ENCODE assay signal across 17 cellular contexts in genomic region chr14:104499784-104500496, GRCh38.
DNase-seq lines count a peak whose midpoint lies in the region; ATAC-seq, FAIRE-seq and TF ChIP-seq lines count a peak whose summit lies in the region.
"Had no signal": no experiment of that assay in that cellular context is flagged by ENCODE, and none has a peak within 500 bp of the region (broad histone marks: within the 10 kb centered on the region; RNA-seq: fewer than 3 reads in every experiment).

No MANE protein-coding gene starts in this region.

- no peak overlapping the region for H4K91ac ChIP-seq in H1 (replicated peaks; ENCODE audit: insufficient read length, low read length)

- H3K27ac ChIP-seq in H1 (ENCODE audit: low read depth, low read length), result no peak overlapping the region
- H3K27ac ChIP-seq: 22Rv1 had no signal

- no peaks in the 10 kb centered on the region for H3K79me1 ChIP-seq in H1 (ENCODE audit: low read depth, low read length)

- no peak for FAIRE-seq in H1 (lab: Jason Lieb, UNC)
- FAIRE-seq: GM18507, HTR-8/SVneo had no signal

- H3K23ac ChIP-seq in H1 (ENCODE audit: insufficient read length), result no peak overlapping the region

- H3K9me3 ChIP-seq in H1 (ENCODE audit: insufficient read depth in 2 of 2, low read depth in 1 of 2, low read length in 1 of 2), result no peaks in the 10 kb centered on the region; a peak in 1 of 4 replicates

- no peak overlapping the region for H2BK15ac ChIP-seq in H1 (ENCODE audit: low read length)

- H3K18ac ChIP-seq in H1 (ENCODE audit: extremely low read depth, low read length), result no peak overlapping the region; the same call in 1 of the 2 replicates

- H4K5ac ChIP-seq in H1 (ENCODE audit: insufficient read length, low read depth, low read length), result no peak overlapping the region

- H3K23me2 ChIP-seq in H1 (ENCODE audit: low read depth, low read length), result no peaks in the 10 kb centered on the region

- no peaks in the 10 kb centered on the region for H3K4me1 ChIP-seq in H1 (replicated peaks in 1 of 4; ENCODE audit: control insufficient read depth in 3 of 4, insufficient read depth in 4 of 4, low read length in 3 of 4)

- no peak for ATAC-seq in GM19324 (IDR thresholded peaks at IDR 0.05; ENCODE audit: low FRiP score, unreplicated experiment)

- no peak overlapping the region for H2BK20ac ChIP-seq in H1 (ENCODE audit: low read length)

- CTCF ChIA-PET in activated CD4-positive, alpha-beta memory T cell treated with anti-CD3 and anti-CD28 coated beads, Interleukin-2, amount 10 ng/mL, durations not matched to agents 7 days and 5 days (lab: Charles Lee), result no interaction called here
- CTCF ChIA-PET in activated CD4-positive, alpha-beta memory T cell treated with anti-CD3 and anti-CD28 coated beads for 36 hours (lab: Charles Lee), result no interaction called here
- CTCF ChIA-PET in H1 (lab: Charles Lee; ENCODE audit: partially characterized antibody), result interaction anchor here (0.9 to 1.2 kb wide), 4 partner anchors 9 to 526 kb away, joined by 3 to 4 read pairs (median 3); no protein-coding TSS in a partner anchor

- no peaks in the 10 kb centered on the region for H3K36me3 ChIP-seq in H1 (ENCODE audit: control insufficient read depth in 2 of 4, insufficient read depth in 4 of 4, low read length in 3 of 4)

- no peak for TF ChIP-seq RAD21 in H1 (IDR thresholded peaks at IDR 0.05 in 1 of 2, conservative IDR thresholded peaks at IDR 0.05 in 1 of 2; ENCODE audit: low read depth in 2 of 2, low read length in 2 of 2)

- H3K27ac Mint-ChIP-seq in activated CD4-positive, alpha-beta memory T cell treated with anti-CD3 and anti-CD28 coated beads, Interleukin-2, amount 10 ng/mL, durations not matched to agents 7 days and 5 days, result no peak overlapping the region
- H3K27ac Mint-ChIP-seq in activated CD4-positive, alpha-beta memory T cell treated with anti-CD3 and anti-CD28 coated beads for 36 hours, result no peak overlapping the region
- H3K27ac Mint-ChIP-seq in neural crest cell (ENCODE audit: unreplicated experiment), result peak overlapping the region; percentile 50
- H3K27ac Mint-ChIP-seq in type B pancreatic cell, result no peak overlapping the region

- no peak overlapping the region for H3K4me3 Mint-ChIP-seq in activated CD4-positive, alpha-beta memory T cell treated with anti-CD3 and anti-CD28 coated beads, Interleukin-2, amount 10 ng/mL, durations not matched to agents 7 days and 5 days
- no peak overlapping the region for H3K4me3 Mint-ChIP-seq in activated CD4-positive, alpha-beta memory T cell treated with anti-CD3 and anti-CD28 coated beads for 36 hours
- H3K4me3 Mint-ChIP-seq in neural crest cell, result no peak overlapping the region
- no peak overlapping the region for H3K4me3 Mint-ChIP-seq in type B pancreatic cell

- 75% methylated on average over 6 of the region's 8 CpGs; no CpG with 5 or more reads in 1 of the 2 experiments for WGBS in H1 (ENCODE audit: extremely low coverage in 1 of 2, insufficient coverage in 1 of 2, insufficient read length in 1 of 2, insufficient replicate concordance in 2 of 2, low coverage in 1 of 2, low lambda C conversion rate in 2 of 2, missing lambda C conversion rate in 1 of 2), 2 experiments

- no peaks in the 10 kb centered on the region for H4K20me1 ChIP-seq in H1 (replicated peaks in 1 of 2; ENCODE audit: control insufficient read depth in 1 of 2, insufficient read depth in 2 of 2, low read length in 2 of 2)

- no peaks in the 10 kb centered on the region for H3K9me3 Mint-ChIP-seq in activated CD4-positive, alpha-beta memory T cell treated with anti-CD3 and anti-CD28 coated beads, Interleukin-2, amount 10 ng/mL, durations not matched to agents 7 days and 5 days
- peaks cover 29% of the 10 kb centered on the region for H3K9me3 Mint-ChIP-seq in activated CD4-positive, alpha-beta memory T cell treated with anti-CD3 and anti-CD28 coated beads for 36 hours
- H3K9me3 Mint-ChIP-seq in neural crest cell, result peaks cover 7% of the 10 kb centered on the region
- H3K9me3 Mint-ChIP-seq in type B pancreatic cell, result peaks cover 11% of the 10 kb centered on the region

- H3K9ac ChIP-seq in H1 (replicated peaks in 1 of 4; ENCODE audit: extremely low read depth in 1 of 4, low read depth in 3 of 4, low read length in 3 of 4), result no peak overlapping the region

- no peak overlapping the region for H2AFZ ChIP-seq in H1 (ENCODE audit: low read length)

- no peaks in the 10 kb centered on the region for H3K4me1 Mint-ChIP-seq in activated CD4-positive, alpha-beta memory T cell treated with anti-CD3 and anti-CD28 coated beads, Interleukin-2, amount 10 ng/mL, durations not matched to agents 7 days and 5 days
- no peaks in the 10 kb centered on the region for H3K4me1 Mint-ChIP-seq in activated CD4-positive, alpha-beta memory T cell treated with anti-CD3 and anti-CD28 coated beads for 36 hours (ENCODE audit: low read depth)
- H3K4me1 Mint-ChIP-seq in neural crest cell, result peaks cover 4% of the 10 kb centered on the region
- H3K4me1 Mint-ChIP-seq in type B pancreatic cell (ENCODE audit: unreplicated experiment), result no peaks in the 10 kb centered on the region

- no peak overlapping the region for H3K4ac ChIP-seq in H1 (replicated peaks; ENCODE audit: insufficient read length, low read depth, low read length)

- intact Hi-C loops in activated CD4-positive, alpha-beta memory T cell treated with anti-CD3 and anti-CD28 coated beads for 36 hours (cut with micrococcal nuclease), result no loop called here

- H3K56ac ChIP-seq in H1 (replicated peaks; ENCODE audit: insufficient read length, low read depth, low read length), result no peak overlapping the region

- TF ChIP-seq EP300 in H1 (IDR thresholded peaks at IDR 0.05; ENCODE audit: borderline replicate concordance in 1 of 2, low read depth in 2 of 2, low read length in 2 of 2), result no peak

- peak overlapping the region; percentile 59; the same call in 1 of the 2 replicates for H4K8ac ChIP-seq in H1 (ENCODE audit: extremely low read depth, insufficient read depth, low read length)

- H3K36me3 Mint-ChIP-seq in activated CD4-positive, alpha-beta memory T cell treated with anti-CD3 and anti-CD28 coated beads, Interleukin-2, amount 10 ng/mL, durations not matched to agents 7 days and 5 days (ENCODE audit: low read depth), result no peaks in the 10 kb centered on the region
- peaks cover 3% of the 10 kb centered on the region for H3K36me3 Mint-ChIP-seq in activated CD4-positive, alpha-beta memory T cell treated with anti-CD3 and anti-CD28 coated beads for 36 hours
- H3K36me3 Mint-ChIP-seq in neural crest cell (ENCODE audit: low read depth), result peaks cover 4% of the 10 kb centered on the region
- no peaks in the 10 kb centered on the region for H3K36me3 Mint-ChIP-seq in type B pancreatic cell

- H2BK120ac ChIP-seq in H1 (replicated peaks; ENCODE audit: low read depth, low read length), result no peak overlapping the region

- peak; percentile 12 for DNase-seq in activated CD4-positive, alpha-beta memory T cell treated with anti-CD3 and anti-CD28 coated beads, Interleukin-2, amount 10 ng/mL, durations not matched to agents 7 days and 5 days
- DNase-seq in activated CD4-positive, alpha-beta memory T cell treated with anti-CD3 and anti-CD28 coated beads for 36 hours, result no peak
- DNase-seq in H1 (ENCODE audit: low read depth in 1 of 2, low spot score in 2 of 2) (peak in 1 of 2 experiments; percentile 35), neural crest cell (ENCODE audit: low read depth, low spot score) (no peak), type B pancreatic cell (ENCODE audit: extremely low spot score, unreplicated experiment) (peak; percentile 50), ureter (ENCODE audit: low spot score) (no peak), midbrain (lab: John Stamatoyannopoulos, UW) (no peak)
- DNase-seq: C1 segment of cervical spinal cord, MV-4-11, NCI-H1417 treated with DMSO at 0.1 percent for 48 hours, NCI-H2029, NCI-H82, SIG-M5 had no signal

- no peak overlapping the region for H2AK5ac ChIP-seq in H1 (ENCODE audit: low read depth, low read length)

- no peak overlapping the region for H2BK12ac ChIP-seq in H1 (ENCODE audit: low read depth, low read length)

- no peaks in the 10 kb centered on the region for H3K27me3 ChIP-seq in H1 (replicated peaks in 1 of 4; ENCODE audit: control insufficient read depth in 3 of 4, extremely low read depth in 1 of 4, insufficient read depth in 3 of 4, low read length in 3 of 4)

- peaks cover 1% of the 10 kb centered on the region for H3K27me3 Mint-ChIP-seq in activated CD4-positive, alpha-beta memory T cell treated with anti-CD3 and anti-CD28 coated beads, Interleukin-2, amount 10 ng/mL, durations not matched to agents 7 days and 5 days
- H3K27me3 Mint-ChIP-seq in activated CD4-positive, alpha-beta memory T cell treated with anti-CD3 and anti-CD28 coated beads for 36 hours, result peaks cover 5% of the 10 kb centered on the region
- H3K27me3 Mint-ChIP-seq in neural crest cell (ENCODE audit: low read depth), result peaks cover 11% of the 10 kb centered on the region
- H3K27me3 Mint-ChIP-seq in type B pancreatic cell, result peaks cover 18% of the 10 kb centered on the region

- TF ChIP-seq CTCF in H1 (IDR thresholded peaks at IDR 0.05; ENCODE audit: control extremely low read depth in 1 of 3, insufficient read depth in 1 of 3, low read depth in 1 of 3, low read length in 3 of 3) (no peak), neural crest cell (conservative IDR thresholded peaks at IDR 0.05) (no peak), type B pancreatic cell (conservative IDR thresholded peaks at IDR 0.05) (no peak)

- no peaks in the 10 kb centered on the region for H3K79me2 ChIP-seq in H1 (ENCODE audit: control insufficient read depth in 1 of 2, insufficient read depth in 2 of 2, low read length in 2 of 2)

- no peak overlapping the region for H2BK5ac ChIP-seq in H1 (ENCODE audit: low read depth, low read length)

- POLR2A ChIA-PET in activated CD4-positive, alpha-beta memory T cell treated with anti-CD3 and anti-CD28 coated beads, Interleukin-2, amount 10 ng/mL, durations not matched to agents 7 days and 5 days (lab: Charles Lee), result no interaction called here
- POLR2A ChIA-PET in activated CD4-positive, alpha-beta memory T cell treated with anti-CD3 and anti-CD28 coated beads for 36 hours (lab: Charles Lee), result no interaction called here
- POLR2A ChIA-PET in H1 (lab: Charles Lee; ENCODE audit: partially characterized antibody), result interaction anchor here (0.7 kb wide), 1 partner anchor 234 kb away, joined by 3 read pairs; no protein-coding TSS in a partner anchor

- H3K4me3 ChIP-seq in H1 (ENCODE audit: extremely low read depth in 1 of 4, insufficient read depth in 2 of 4, low read depth in 3 of 4, low read length in 4 of 4), result no peak overlapping the region

- no peak overlapping the region for H3K4me2 ChIP-seq in H1 (ENCODE audit: insufficient read depth in 1 of 2, low read depth in 2 of 2, low read length in 2 of 2)

- no peak overlapping the region for H3K14ac ChIP-seq in H1 (ENCODE audit: insufficient read length)

- TF ChIP-seq POLR2A in H1 (IDR thresholded peaks at IDR 0.05; ENCODE audit: control extremely low read depth in 1 of 2, low read depth in 2 of 2, low read length in 2 of 2), result no peak

TF ChIP-seq in H1, 55 proteins besides CTCF, POLR2A, EP300 and RAD21 (continues in another document):
- TF ChIP-seq SIX5 (IDR thresholded peaks at IDR 0.05; ENCODE audit: low read depth, low read length) (no peak), TBP (IDR thresholded peaks at IDR 0.05; ENCODE audit: low read depth, low read length) (no peak), ASH2L (IDR thresholded peaks at IDR 0.05; ENCODE audit: low read length) (no peak)

Comparison
In these comparisons a context has a peak if more than half of its experiments do, and no peak if none do; other contexts are left out.
1. DNase-seq: peak in activated CD4-positive, alpha-beta memory T cell treated with anti-CD3 and anti-CD28 coated beads, Interleukin-2, amount 10 ng/mL, durations not matched to agents 7 days and 5 days (single experiment) and type B pancreatic cell (single experiment); none in activated CD4-positive, alpha-beta memory T cell treated with anti-CD3 and anti-CD28 coated beads for 36 hours (single experiment), neural crest cell (single experiment), ureter (single experiment) and midbrain (single experiment).